ENCODE assay signal across 1 cellular context in the genomic region with DNA sequence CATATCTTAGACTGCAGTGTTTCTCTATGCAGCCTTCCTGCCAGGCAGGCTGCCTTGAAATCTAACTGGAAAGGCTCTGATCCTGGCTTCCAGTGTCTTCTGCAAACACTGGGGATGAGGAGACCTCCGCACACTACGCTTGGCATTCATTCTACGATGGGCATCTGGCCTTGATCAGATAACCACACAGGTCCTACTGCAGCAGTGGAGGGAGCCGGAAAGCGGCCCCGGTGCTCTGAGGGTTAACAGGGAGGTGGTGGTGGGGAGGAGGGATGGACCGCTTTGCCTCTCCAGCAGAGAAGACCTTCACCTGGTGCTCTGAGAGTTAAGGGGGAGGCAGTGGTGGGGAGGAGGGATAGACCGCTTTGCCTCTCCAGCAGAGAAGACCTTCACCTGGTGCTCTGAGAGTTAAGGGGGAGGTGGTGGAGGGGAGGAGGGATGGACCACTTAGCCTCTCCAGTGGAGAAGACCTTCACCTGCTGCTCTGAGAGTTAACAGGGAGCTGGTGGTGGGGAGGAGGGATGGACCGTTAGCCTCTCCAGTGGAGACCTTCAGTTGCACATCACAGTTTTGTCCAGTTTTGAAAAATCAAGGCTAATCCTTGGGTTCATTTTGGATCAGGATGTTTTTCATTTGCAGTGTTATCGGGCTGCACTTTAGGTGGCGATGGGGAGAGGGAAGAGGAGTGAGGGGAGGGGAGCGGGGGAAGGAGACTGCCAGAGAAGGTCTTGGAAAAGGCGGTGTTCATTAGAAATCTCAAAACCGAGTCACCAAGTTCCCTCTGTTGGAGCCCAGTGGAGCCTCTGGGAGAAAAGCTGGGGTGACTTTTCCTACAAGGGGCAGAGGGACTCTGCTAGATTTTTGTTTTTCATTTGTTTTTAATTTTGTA.
TF ChIP-seq lines count a peak whose summit lies in the region.

No MANE protein-coding gene starts in this region.

TF ChIP-seq in K562, 482 proteins besides CTCF, POLR2A, EP300 and RAD21:
- no peak for TF ChIP-seq FOXP1 (CRISPR knock-in tag; IDR thresholded peaks at IDR 0.05)
- peak; percentile 80 for TF ChIP-seq ZNF263 (CRISPR knock-in tag; IDR thresholded peaks at IDR 0.05; ENCODE audit: borderline replicate concordance)
